In the genomic region with DNA sequence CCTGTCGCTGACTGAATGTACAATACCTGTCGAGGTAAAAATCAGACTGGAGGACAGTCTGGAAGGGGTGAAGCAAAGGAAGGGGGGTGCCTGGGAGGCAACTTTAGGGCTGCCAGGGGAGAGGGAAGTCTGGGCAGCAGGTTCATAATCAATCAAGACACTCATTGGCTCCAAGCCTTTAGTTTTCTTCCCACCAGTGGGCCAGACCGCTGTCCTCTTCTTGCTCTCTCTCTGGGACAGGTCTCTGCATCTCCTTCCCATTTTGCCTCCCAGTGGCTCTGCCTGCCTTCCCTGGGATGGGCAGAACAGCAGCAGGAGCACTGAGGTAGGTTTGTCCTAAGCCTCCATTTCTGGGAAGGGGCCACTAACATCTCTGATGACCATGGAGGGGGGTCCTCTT, we compare ENCODE assay signal across 9 cellular contexts.
"Had no signal": no experiment of that assay in that cellular context is flagged by ENCODE, and none has a peak within 500 bp of the region (broad histone marks: within the 10 kb centered on the region; RNA-seq: fewer than 3 reads in every experiment).

No MANE protein-coding gene starts in this region.

- H3K27ac ChIP-seq: GM23248, HL-60, KMS-11 had no signal

- H3K9ac ChIP-seq: GM23248, KMS-11 had no signal

- H2AFZ ChIP-seq: GM23248 had no signal

- H3K4me3 ChIP-seq: GM23248 had no signal

- DNase-seq: GOT3, H9, HCEC 1CT, KBM-7 had no signal

- ATAC-seq: HepG2 had no signal

- H3K4me2 ChIP-seq: KMS-11 had no signal

- FAIRE-seq: H54, HepG2 had no signal
